In the genomic region with DNA sequence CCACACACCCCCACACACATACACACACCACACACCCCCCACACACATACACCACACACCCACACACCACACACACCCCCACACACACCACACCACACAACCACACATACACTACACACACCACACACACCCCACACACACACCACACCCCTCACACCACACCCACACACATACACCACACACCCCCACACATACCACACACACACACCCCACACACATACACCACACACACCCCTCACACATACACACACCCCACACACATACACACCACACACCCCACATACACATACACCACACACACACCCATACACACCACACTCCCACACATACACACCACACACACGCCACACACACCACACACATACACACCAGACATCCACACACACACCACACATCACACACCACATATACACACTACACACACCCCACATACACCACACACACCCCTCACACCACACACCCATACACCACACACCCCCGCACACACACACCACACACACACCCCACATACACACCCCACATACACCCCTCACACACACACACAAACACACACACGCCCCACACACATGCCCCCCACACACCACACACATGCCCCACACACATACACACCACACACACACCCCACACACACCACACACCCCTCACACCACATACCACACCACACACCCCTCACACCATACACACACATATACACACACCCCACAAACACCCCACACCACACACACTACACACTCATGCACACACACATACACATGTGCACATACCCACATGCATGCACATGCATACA, we compare ENCODE assay signal across 2 cellular contexts.
TF ChIP-seq lines count a peak whose summit lies in the region.

No MANE protein-coding gene starts in this region.

TF ChIP-seq in GM12891, 5 proteins besides CTCF, POLR2A, EP300 and RAD21:
- TF ChIP-seq POLR2AphosphoS5 (IDR thresholded peaks at IDR 0.05; ENCODE audit: low read depth, low read length), result peak; percentile 35; the same call in 1 of the 2 replicates
- TF ChIP-seq PAX5 (IDR thresholded peaks at IDR 0.05; ENCODE audit: insufficient read depth, low read length, severe bottlenecking), result no peak

TF ChIP-seq in GM12878, 131 proteins besides CTCF, POLR2A, EP300 and RAD21:
- TF ChIP-seq RBBP5 (conservative IDR thresholded peaks at IDR 0.05) (no peak), CREB1 (IDR thresholded peaks at IDR 0.05; ENCODE audit: low read depth) (no peak), MTA3 (IDR thresholded peaks at IDR 0.05; ENCODE audit: borderline replicate concordance, low read length) (no peak), ZZZ3 (IDR thresholded peaks at IDR 0.05; ENCODE audit: control insufficient read depth, insufficient read length, low read depth) (no peak), POLR2AphosphoS5 (IDR thresholded peaks at IDR 0.05; ENCODE audit: low read length) (peak; percentile 46; the same call in 1 of the 2 replicates)
TF ChIP-seq in GM12878: peak in this region for 1.
